ENCODE assay signal across 8 cellular contexts in the genomic region with DNA sequence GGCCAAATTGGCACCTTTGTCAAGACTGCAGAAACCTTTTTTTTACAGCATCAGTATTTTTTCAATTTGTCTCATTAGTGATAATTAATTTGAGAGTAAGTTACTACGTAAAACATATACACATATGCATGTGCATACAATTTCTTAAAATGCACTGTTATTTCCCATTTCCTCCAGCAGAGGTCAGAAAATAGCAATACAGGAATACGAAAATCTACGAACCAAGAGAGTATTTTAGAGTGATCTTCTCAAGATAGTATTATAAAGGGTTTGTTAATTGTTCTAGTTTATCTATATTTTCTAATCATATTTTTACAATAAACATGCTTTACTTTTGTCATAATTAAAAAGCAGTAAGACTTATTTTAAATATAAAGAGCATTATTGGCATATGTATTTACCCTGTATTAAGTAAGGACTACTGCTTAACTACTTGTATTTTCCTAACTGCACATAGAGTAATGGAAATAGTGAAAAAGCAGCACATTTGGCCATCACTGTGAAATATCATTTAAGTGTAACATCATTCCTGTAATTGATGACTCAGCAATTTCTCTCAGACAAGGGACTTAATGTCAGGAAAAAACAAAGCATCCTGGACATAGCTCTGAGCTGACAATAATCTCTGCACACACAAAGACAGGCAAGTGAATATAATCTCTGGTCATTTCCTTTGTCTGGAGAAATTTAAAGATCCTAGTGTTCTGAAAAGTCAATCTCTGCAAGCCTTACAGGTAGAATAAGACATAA. TPM values are rescaled to one million over a fixed set of nuclear protein-coding genes. Genes with fewer than 3 reads are reported as not detected.
DNase-seq lines count a peak whose midpoint lies in the region; ATAC-seq and TF ChIP-seq lines count a peak whose summit lies in the region.
"Had no signal": no experiment of that assay in that cellular context is flagged by ENCODE, and none has a peak within 500 bp of the region (broad histone marks: within the 10 kb centered on the region; RNA-seq: fewer than 3 reads in every experiment).

No MANE protein-coding gene starts in this region.

- TF ChIP-seq CTCF in GM12865 (IDR thresholded peaks at IDR 0.05; ENCODE audit: insufficient read depth, low read depth, low read length, missing control alignments), result peak; percentile 22
- peak; percentile 69 for TF ChIP-seq CTCF in nephron progenitor cell (IDR thresholded peaks at IDR 0.05)

- no peaks in the 10 kb centered on the region for H3K4me1 Mint-ChIP-seq in nephron progenitor cell

- DNase-seq in GM12865 (ENCODE audit: low read depth) (peak; percentile 12), NCI-H1105 (lab: John Stamatoyannopoulos, UW) (peak; percentile 0), nephron progenitor cell (no peak), left colon (no peak)
- DNase-seq in central memory CD4-positive, alpha-beta T cell, result peak; percentile 14
- DNase-seq in stimulated activated CD4-positive, alpha-beta T cell treated with anti-CD3 and anti-CD28 coated beads, Interleukin-15, amount 100 ng/mL, for 24 hours, result no peak

- no peaks in the 10 kb centered on the region for H3K27me3 Mint-ChIP-seq in nephron progenitor cell (ENCODE audit: low read depth, poor library complexity)

- peaks cover 14% of the 10 kb centered on the region for H3K9me3 Mint-ChIP-seq in nephron progenitor cell

- no peak overlapping the region for H3K4me3 ChIP-seq in GM12865 (ENCODE audit: low read depth, low read length)

- ATAC-seq in HG03139 (IDR thresholded peaks at IDR 0.05; ENCODE audit: unreplicated experiment), result no peak
- no peak for ATAC-seq in left colon

- no peak overlapping the region for H3K27ac Mint-ChIP-seq in nephron progenitor cell

- H3K36me3 Mint-ChIP-seq in nephron progenitor cell (ENCODE audit: low read depth), result no peaks in the 10 kb centered on the region

- intact Hi-C loops in left colon (cut with DNase I, micrococcal nuclease), result no loop called here

- no peak overlapping the region for H3K4me3 Mint-ChIP-seq in nephron progenitor cell

RNA-seq across cellular contexts. Expression of a gene that starts 45.6 kb away (rescaled TPM):
- total RNA-seq in left colon, result 10 to 100 TPM in 1 of 2 donors, 1 to 10 TPM in 1; 3.6 to 12.3 TPM
- total RNA-seq: pulmonary artery endothelial cell had no signal

Comparison
In these comparisons a context has a peak if more than half of its experiments do, and no peak if none do; other contexts are left out.
1. DNase-seq: peak in GM12865 (single experiment), NCI-H1105 (single experiment) and central memory CD4-positive, alpha-beta T cell (single experiment); none in nephron progenitor cell (single experiment), stimulated activated CD4-positive, alpha-beta T cell treated with anti-CD3 and anti-CD28 coated beads, Interleukin-15, amount 100 ng/mL, for 24 hours (single experiment) and left colon (0 of 2).